Comparison of ENCODE assay signal across 17 cellular contexts in genomic region chr4:20984011-20984836, GRCh38.
DNase-seq lines count a peak whose midpoint lies in the region; ATAC-seq and TF ChIP-seq lines count a peak whose summit lies in the region.
"Had no signal": no experiment of that assay in that cellular context is flagged by ENCODE, and none has a peak within 500 bp of the region (broad histone marks: within the 10 kb centered on the region; RNA-seq: fewer than 3 reads in every experiment).

No MANE protein-coding gene starts in this region.

- H3K36me3 Mint-ChIP-seq in T-cell = no peaks in the 10 kb centered on the region
- no peaks in the 10 kb centered on the region for H3K36me3 Mint-ChIP-seq in activated CD4-positive, alpha-beta T cell treated with anti-CD3 and anti-CD28 coated beads, Interleukin-2, amount 10 ng/mL, durations not matched to agents 24 days and 14 days (ENCODE audit: low read depth)
- H3K36me3 Mint-ChIP-seq: activated naive CD8-positive, alpha-beta T cell treated with anti-CD3 and anti-CD28 coated beads, Interleukin-2, amount 10 ng/mL, durations not matched to agents 7 days and 5 days; memory B cell had no signal

- CTCF ChIA-PET in T-cell (lab: Charles Lee) = no interaction called here

- H3K9me3 ChIP-seq in esophagus squamous epithelium = no peaks in the 10 kb centered on the region
- H3K9me3 ChIP-seq in neural cell (ENCODE audit: low read length) = no peaks in the 10 kb centered on the region

- no peak overlapping the region for H3K4me3 Mint-ChIP-seq in T-cell
- H3K4me3 Mint-ChIP-seq in activated CD4-positive, alpha-beta T cell treated with anti-CD3 and anti-CD28 coated beads, Interleukin-2, amount 10 ng/mL, durations not matched to agents 24 days and 14 days = no peak overlapping the region
- H3K4me3 Mint-ChIP-seq: activated naive CD8-positive, alpha-beta T cell treated with anti-CD3 and anti-CD28 coated beads, Interleukin-2, amount 10 ng/mL, durations not matched to agents 7 days and 5 days; HFFc6; memory B cell had no signal

- H3K27ac ChIP-seq in esophagus squamous epithelium = no peak overlapping the region
- H3K27ac ChIP-seq in neural cell (ENCODE audit: low read length) = no peak overlapping the region

- H3K4me3 ChIP-seq in esophagus squamous epithelium (peak overlapping the region in 3 of 4 donors; percentile 3 to 49 (median 27)), neural cell (ENCODE audit: low read length) (peak overlapping the region; percentile 66)

- ATAC-seq in T-cell (replicated peaks in 1 of 4) = no peak
- ATAC-seq in GM21723 (IDR thresholded peaks at IDR 0.05; ENCODE audit: unreplicated experiment) = no peak
- no peak for ATAC-seq in HG02973 (IDR thresholded peaks at IDR 0.05; ENCODE audit: unreplicated experiment)
- ATAC-seq: esophagus mucosa had no signal

- no peaks in the 10 kb centered on the region for H3K9me2 ChIP-seq in neural cell (ENCODE audit: insufficient read depth, low read length)

- TF ChIP-seq CTCF in esophagus squamous epithelium (IDR thresholded peaks at IDR 0.05) (no peak), neural cell (IDR thresholded peaks at IDR 0.05; ENCODE audit: poor library complexity, severe bottlenecking) (no peak)

- 17 to 37% methylated on average over 5 to 29 of the region's 39 CpGs for WGBS in esophagus squamous epithelium, 2 donors

- TF ChIP-seq RAD21 in neural cell (conservative IDR thresholded peaks at IDR 0.05) = no peak

- no peak overlapping the region for H3K4me2 ChIP-seq in neural cell (ENCODE audit: low read length)

- H3K4me1 ChIP-seq in esophagus squamous epithelium = peaks cover 0 to 8% (median 0%) of the 10 kb centered on the region in 3 donors

- peaks cover 0 to 13% (median 0%) of the 10 kb centered on the region in 4 donors for H3K27me3 ChIP-seq in esophagus squamous epithelium
- peaks cover 14% of the 10 kb centered on the region for H3K27me3 ChIP-seq in neural cell (ENCODE audit: insufficient read depth, low read depth, low read length)

- no peaks in the 10 kb centered on the region for H3F3A ChIP-seq in neural cell (ENCODE audit: insufficient read depth, low read length, poor library complexity, severe bottlenecking)

- H3K4me1 Mint-ChIP-seq in T-cell = peaks cover 0 to 3% (median 0%) of the 10 kb centered on the region in 3 donors
- H3K4me1 Mint-ChIP-seq in activated CD4-positive, alpha-beta T cell treated with anti-CD3 and anti-CD28 coated beads, Interleukin-2, amount 10 ng/mL, durations not matched to agents 24 days and 14 days = no peaks in the 10 kb centered on the region
- H3K4me1 Mint-ChIP-seq: activated naive CD8-positive, alpha-beta T cell treated with anti-CD3 and anti-CD28 coated beads, Interleukin-2, amount 10 ng/mL, durations not matched to agents 7 days and 5 days; memory B cell had no signal

- no peak for TF ChIP-seq POLR2A in esophagus squamous epithelium (IDR thresholded peaks at IDR 0.05)

- TF ChIP-seq EP300 in neural cell (conservative IDR thresholded peaks at IDR 0.05; ENCODE audit: poor library complexity, severe bottlenecking) = no peak

- H3K9ac ChIP-seq in neural cell (ENCODE audit: low read length) = peak overlapping the region; percentile 43

- intact Hi-C loops in esophagus squamous epithelium (cut with DNase I) = no loop called here
- intact Hi-C loops in activated CD4-positive, alpha-beta T cell treated with anti-CD3 and anti-CD28 coated beads, Interleukin-2, amount 10 ng/mL, durations not matched to agents 24 days and 14 days (cut with micrococcal nuclease) = no loop called here

- peaks cover 0 to 9% (median 4%) of the 10 kb centered on the region in 3 donors for H3K9me3 Mint-ChIP-seq in T-cell
- H3K9me3 Mint-ChIP-seq in activated CD4-positive, alpha-beta T cell treated with anti-CD3 and anti-CD28 coated beads, Interleukin-2, amount 10 ng/mL, durations not matched to agents 24 days and 14 days = no peaks in the 10 kb centered on the region
- H3K9me3 Mint-ChIP-seq: activated naive CD8-positive, alpha-beta T cell treated with anti-CD3 and anti-CD28 coated beads, Interleukin-2, amount 10 ng/mL, durations not matched to agents 7 days and 5 days; memory B cell had no signal

- H3K27me3 Mint-ChIP-seq in T-cell = peaks cover 0 to 10% of the 10 kb centered on the region in 2 donors
- H3K27me3 Mint-ChIP-seq in activated CD4-positive, alpha-beta T cell treated with anti-CD3 and anti-CD28 coated beads, Interleukin-2, amount 10 ng/mL, durations not matched to agents 24 days and 14 days = no peaks in the 10 kb centered on the region
- H3K27me3 Mint-ChIP-seq: memory B cell had no signal

- no peak overlapping the region for H3K27ac Mint-ChIP-seq in T-cell
- H3K27ac Mint-ChIP-seq in activated CD4-positive, alpha-beta T cell treated with anti-CD3 and anti-CD28 coated beads, Interleukin-2, amount 10 ng/mL, durations not matched to agents 24 days and 14 days = no peak overlapping the region
- H3K27ac Mint-ChIP-seq: activated naive CD8-positive, alpha-beta T cell treated with anti-CD3 and anti-CD28 coated beads, Interleukin-2, amount 10 ng/mL, durations not matched to agents 7 days and 5 days; HFFc6; memory B cell had no signal

- H2AFZ ChIP-seq in neural cell (ENCODE audit: low read depth, low read length) = peak overlapping the region; percentile 10

- H3K79me2 ChIP-seq in neural cell (replicated peaks; ENCODE audit: insufficient read depth, low read length) = no peaks in the 10 kb centered on the region

- DNase-seq in COR-L47 (lab: John Stamatoyannopoulos, UW) (peak; percentile 74), NCI-H510A (lab: John Stamatoyannopoulos, UW) (peak; percentile 5), esophagus squamous epithelium (lab: John Stamatoyannopoulos, UW) (no peak), T-cell (no peak)
- no peak for DNase-seq in activated CD4-positive, alpha-beta T cell treated with anti-CD3 and anti-CD28 coated beads, Interleukin-2, amount 10 ng/mL, durations not matched to agents 24 days and 14 days
- DNase-seq: activated CD4-positive, alpha-beta T cell treated with anti-CD3 and anti-CD28 coated beads, Interleukin-2, amount 50 U/mL, for 48 hours; activated naive CD8-positive, alpha-beta T cell treated with anti-CD3 and anti-CD28 coated beads, Interleukin-2, amount 10 ng/mL, durations not matched to agents 7 days and 5 days; HFFc6; NCI-H187 treated with DMSO at 0.1 percent for 48 hours; SIG-M5; stimulated activated CD4-positive, alpha-beta T cell treated with anti-CD3 and anti-CD28 coated beads, Interleukin-12 subunit alpha, Interleukin-12 subunit beta, amount 100 ng/mL, for 4 hours; stimulated activated naive CD4-positive, alpha-beta T cell treated with Interleukin-2 at 50 U/mL for 16 hours had no signal

- POLR2A ChIA-PET in T-cell (lab: Charles Lee) = no interaction called here

- H3K36me3 ChIP-seq in esophagus squamous epithelium = no peaks in the 10 kb centered on the region
- H3K36me3 ChIP-seq in neural cell (ENCODE audit: insufficient read depth, low read length) = no peaks in the 10 kb centered on the region

- H4K20me1 ChIP-seq in neural cell (ENCODE audit: insufficient read depth) = no peaks in the 10 kb centered on the region

TF ChIP-seq in neural cell, 6 proteins besides CTCF, POLR2A, EP300 and RAD21:
- TF ChIP-seq TAF1 (IDR thresholded peaks at IDR 0.05; ENCODE audit: low read depth) = no peak
- TF ChIP-seq EZH2 (IDR thresholded peaks at IDR 0.05; ENCODE audit: borderline replicate concordance, insufficient read depth, low read length, poor library complexity, severe bottlenecking) = no peak
- no peak for TF ChIP-seq POLR2AphosphoS5 (IDR thresholded peaks at IDR 0.05)
- no peak for TF ChIP-seq SMC3 (conservative IDR thresholded peaks at IDR 0.05; ENCODE audit: poor library complexity)
- TF ChIP-seq REST (IDR thresholded peaks at IDR 0.05; ENCODE audit: borderline replicate concordance) = no peak
- TF ChIP-seq MXI1 (conservative IDR thresholded peaks at IDR 0.05; ENCODE audit: poor library complexity, severe bottlenecking) = no peak

Comparison
In these comparisons a context has a peak if more than half of its experiments do, and no peak if none do; other contexts are left out.
1. DNase-seq: peak in COR-L47 (single experiment) and NCI-H510A (single experiment); none in esophagus squamous epithelium (single experiment), T-cell (0 of 34) and activated CD4-positive, alpha-beta T cell treated with anti-CD3 and anti-CD28 coated beads, Interleukin-2, amount 10 ng/mL, durations not matched to agents 24 days and 14 days (single experiment).